27 cellular contexts compared by ENCODE assay signal in the genomic region with DNA sequence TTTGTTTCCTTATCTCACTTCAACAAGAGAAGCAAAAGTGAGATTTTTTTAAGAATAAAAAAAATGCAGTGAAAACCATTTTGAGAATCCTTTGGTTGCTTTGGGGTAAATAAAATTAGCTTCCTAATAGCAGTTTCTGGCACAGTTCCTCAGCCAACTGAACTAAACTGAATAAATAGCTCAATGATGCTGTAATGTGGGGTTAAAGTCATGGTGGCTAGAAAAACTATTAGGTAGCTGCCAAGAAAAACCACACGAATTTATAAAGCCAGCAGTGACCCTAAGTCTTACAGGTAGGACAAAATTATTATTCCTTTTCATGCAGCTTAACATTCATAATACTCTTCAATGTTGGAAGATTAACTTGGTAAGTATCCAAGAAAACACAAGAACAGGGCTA.
DNase-seq lines count a peak whose midpoint lies in the region; ATAC-seq, FAIRE-seq and TF ChIP-seq lines count a peak whose summit lies in the region.
"Had no signal": no experiment of that assay in that cellular context is flagged by ENCODE, and none has a peak within 500 bp of the region (broad histone marks: within the 10 kb centered on the region; RNA-seq: fewer than 3 reads in every experiment).

No MANE protein-coding gene starts in this region.

- BruUV-seq in PC-3 (replicated peaks; lab: Mats Ljungman, UMichigan): no TSS peak

- H3K79me2 ChIP-seq in PC-3 (ENCODE audit: low read length): no peaks in the 10 kb centered on the region

- DNase-seq in EL: peak; percentile 9
- peak; percentile 76 for DNase-seq in PC-3
- DNase-seq in fibroblast of gingiva (ENCODE audit: low read depth): peak; percentile 52
- peak; percentile 94 for DNase-seq in retinal pigment epithelial cell (ENCODE audit: low read depth)
- no peak for DNase-seq in sciatic nerve (ENCODE audit: low spot score)
- no peak for DNase-seq in GM12891 (ENCODE audit: insufficient read length, low spot score)
- DNase-seq: activated CD4-positive, alpha-beta T cell treated with anti-CD3 and anti-CD28 coated beads, Interleukin-2, amount 50 U/mL, for 4 hours; activated CD8-positive, alpha-beta memory T cell treated with anti-CD3 and anti-CD28 coated beads, Interleukin-2, amount 50 U/mL, for 4 hours; activated naive CD8-positive, alpha-beta T cell treated with anti-CD3 and anti-CD28 coated beads for 36 hours; brain microvascular endothelial cell; colonic mucosa; heart left ventricle; left ventricle myocardium superior; NCI-H1417; NCI-H2081 treated with DMSO at 0.1 percent for 48 hours; NCI-H510A treated with DMSO at 0.1 percent for 48 hours; nephron progenitor cell; posterior cingulate gyrus; stimulated activated CD4-positive, alpha-beta T cell treated with anti-CD3 and anti-CD28 coated beads, Interleukin-2, amount 100 ng/mL, for 24 hours; T-helper 9 cell; uterus had no signal

- no peaks in the 10 kb centered on the region for H4K20me1 ChIP-seq in PC-3 (ENCODE audit: low read length)

- H3K36me3 ChIP-seq in PC-3 (ENCODE audit: low read depth, low read length): no peaks in the 10 kb centered on the region
- H3K36me3 ChIP-seq: brain microvascular endothelial cell, colonic mucosa, esophagus muscularis mucosa, heart left ventricle, MG63, uterus had no signal

- H3F3A ChIP-seq in PC-3 (ENCODE audit: low read length, unreplicated experiment): no peaks in the 10 kb centered on the region

- peak overlapping the region; percentile 30 for H3K4me2 ChIP-seq in PC-3 (ENCODE audit: low read length)

- intact Hi-C loops in PC-3 (cut with micrococcal nuclease) (no loop called here), sciatic nerve (cut with DNase I) (no loop called here)

- H3K9me2 ChIP-seq in PC-3 (replicated peaks; ENCODE audit: low read length): no peaks in the 10 kb centered on the region

- no peaks in the 10 kb centered on the region for H3K27me3 ChIP-seq in PC-3 (ENCODE audit: low read length)
- H3K27me3 ChIP-seq: brain microvascular endothelial cell, colonic mucosa, MG63, uterus had no signal

- no peak overlapping the region for H3K9ac ChIP-seq in PC-3 (ENCODE audit: low read length)

- FAIRE-seq in GM12891 (lab: Jason Lieb, UNC): no peak

- POLR2A ChIA-PET in PC-3 (lab: Charles Lee; ENCODE audit: unreplicated experiment): interaction anchor here (0.6 to 0.7 kb wide), 3 partner anchors 192 to 262 kb away, joined by 3 to 4 read pairs (median 3); no protein-coding TSS in a partner anchor

- H3K27ac ChIP-seq in PC-3 (ENCODE audit: low read length): peak overlapping the region; percentile 21
- H3K27ac ChIP-seq: brain microvascular endothelial cell, colonic mucosa, esophagus muscularis mucosa, heart left ventricle, skin epidermis, uterus had no signal

- H2AFZ ChIP-seq in PC-3 (ENCODE audit: low read length): no peak overlapping the region

- TF ChIP-seq CTCF in PC-3 (conservative IDR thresholded peaks at IDR 0.05; ENCODE audit: low read depth, low read length): no peak
- TF ChIP-seq CTCF in retinal pigment epithelial cell (conservative IDR thresholded peaks at IDR 0.05; ENCODE audit: low read depth, low read length): no peak

- ATAC-seq in PC-3 (peak; percentile 85), GM21529 (IDR thresholded peaks at IDR 0.05; ENCODE audit: unreplicated experiment) (no peak), sciatic nerve (no peak)
- ATAC-seq: activated T-helper 17 cell treated with anti-CD3 and anti-CD28 coated beads, Interleukin-2, amount 50 U/mL, for 72 hours; heart left ventricle; left ventricle myocardium superior; stimulated activated effector memory CD8-positive, alpha-beta T cell treated with anti-CD3 and anti-CD28 coated beads, Interleukin-12 subunit alpha, Interleukin-12 subunit beta, amount 100 ng/mL, for 72 hours had no signal

- H3K4me1 ChIP-seq in PC-3 (ENCODE audit: insufficient read depth, low read length): peaks cover 21% of the 10 kb centered on the region
- H3K4me1 ChIP-seq: colonic mucosa, esophagus muscularis mucosa, uterus had no signal

- TF ChIP-seq POLR2A in GM12891 (IDR thresholded peaks at IDR 0.05; ENCODE audit: low read depth, low read length): no peak

- CTCF ChIA-PET in PC-3 (lab: Charles Lee): interaction anchor here (0.6 to 0.9 kb wide), 3 partner anchors 17 to 306 kb away, joined by 3 to 9 read pairs (median 4); no protein-coding TSS in a partner anchor

- H3K4me3 ChIP-seq in PC-3 (ENCODE audit: low read length) (no peak overlapping the region), retinal pigment epithelial cell (ENCODE audit: low read length) (no peak overlapping the region)
- H3K4me3 ChIP-seq: colonic mucosa, esophagus muscularis mucosa, heart left ventricle, MG63, skin epidermis, uterus had no signal

- no peaks in the 10 kb centered on the region for H3K9me3 ChIP-seq in PC-3 (ENCODE audit: low read length)
- H3K9me3 ChIP-seq: colonic mucosa, esophagus muscularis mucosa, uterus had no signal

TF ChIP-seq in GM12891, 5 proteins besides CTCF, POLR2A, EP300 and RAD21:
- TF ChIP-seq TAF1 (IDR thresholded peaks at IDR 0.05; ENCODE audit: low read depth, low read length) (no peak), POU2F2 (IDR thresholded peaks at IDR 0.05; ENCODE audit: low read depth, low read length) (no peak), POLR2AphosphoS5 (IDR thresholded peaks at IDR 0.05; ENCODE audit: low read depth, low read length) (no peak), PAX5 (IDR thresholded peaks at IDR 0.05; ENCODE audit: insufficient read depth, low read length, severe bottlenecking) (no peak), SPI1 (IDR thresholded peaks at IDR 0.05; ENCODE audit: low read depth, low read length) (no peak)

Comparison
In these comparisons a context has a peak if more than half of its experiments do, and no peak if none do; other contexts are left out.
1. DNase-seq: peak in EL (single experiment), PC-3 (single experiment), fibroblast of gingiva (single experiment) and retinal pigment epithelial cell (single experiment); none in sciatic nerve (single experiment) and GM12891 (single experiment).